8 cellular contexts compared by ENCODE assay signal in genomic region chr6:114342826-114343781, GRCh38. TPM values are rescaled to one million over a fixed set of nuclear protein-coding genes. Genes with fewer than 3 reads are reported as not detected.
DNase-seq lines count a peak whose midpoint lies in the region; ATAC-seq and TF ChIP-seq lines count a peak whose summit lies in the region.

TSS of gene HS3ST5 (minus strand) at chr6:114343023. CDS start at chr6:114062845, 280,178 bp downstream.

- H3K9ac ChIP-seq in HUES48 (ENCODE audit: low read depth, low read length) (peak within 1 kb of the TSS; percentile 69), fibroblast of lung (ENCODE audit: insufficient read depth, low read length) (no peak within 1 kb of the TSS)

- H3K27me3 ChIP-seq in HUES48 (ENCODE audit: control insufficient read depth, insufficient read depth, low read length) (no peaks in the 10 kb centered on the region), fibroblast of lung (ENCODE audit: control insufficient read depth, insufficient read depth, low read length) (peaks cover 24% of the 10 kb centered on the region), muscle layer of duodenum (ENCODE audit: low read depth, low read length) (peaks cover 13% of the 10 kb centered on the region)

- no peaks in the 10 kb centered on the region for H3K9me3 ChIP-seq in HUES48 (ENCODE audit: control insufficient read depth, insufficient read depth, low read length)
- H3K9me3 ChIP-seq in T-helper 17 cell (ENCODE audit: control insufficient read depth, low read length, poor library complexity, severe bottlenecking) = no peaks in the 10 kb centered on the region
- no peaks in the 10 kb centered on the region for H3K9me3 ChIP-seq in fibroblast of lung (ENCODE audit: control insufficient read depth, insufficient read depth, low read depth, low read length)
- no peaks in the 10 kb centered on the region for H3K9me3 ChIP-seq in muscle layer of duodenum (ENCODE audit: control insufficient read depth in 1 of 2, low read length in 2 of 2)

- peak within 1 kb of the TSS; percentile 73 for H3K4me3 Mint-ChIP-seq in T-helper 17 cell

- peak within 1 kb of the TSS; percentile 23 for H2AFZ ChIP-seq in fibroblast of lung (ENCODE audit: low read length)

- H3K4me3 ChIP-seq in HUES48 (ENCODE audit: low read depth, low read length) (peak within 1 kb of the TSS; percentile 91), fibroblast of lung (replicated peaks in 1 of 4; ENCODE audit: control extremely low read depth in 1 of 4, insufficient read depth in 1 of 4, low read depth in 3 of 4, low read length in 4 of 4) (peak within 1 kb of the TSS; percentile 30 to 55 (median 48)), muscle layer of duodenum (ENCODE audit: low read depth in 1 of 2, low read length in 2 of 2) (peak within 1 kb of the TSS; percentile 44 to 84)

- H4K20me1 ChIP-seq in fibroblast of lung (ENCODE audit: control insufficient read depth, extremely low read depth, insufficient read depth, low read length) = no peaks in the 10 kb centered on the region

- peak within 1 kb of the TSS; percentile 83 for H3K27ac ChIP-seq in HUES48 (ENCODE audit: low read depth, low read length)
- no peak within 1 kb of the TSS for H3K27ac ChIP-seq in fibroblast of lung (ENCODE audit: insufficient read depth, low read length)
- H3K27ac ChIP-seq in muscle layer of duodenum (ENCODE audit: low read length) = no peak within 1 kb of the TSS

- DNase-seq in GM03348 (ENCODE audit: low spot score) (peak; percentile 36), T-helper 17 cell (peak in 1 of 3 donors; percentile 8), fibroblast of lung (ENCODE audit: low read depth in 2 of 2) (peak; percentile 12 to 32), NCI-H345 (lab: John Stamatoyannopoulos, UW) (no peak), activated gamma-delta T cell (lab: John Stamatoyannopoulos, UW) (no peak)
- DNase-seq in activated effector memory CD4-positive, alpha-beta T cell treated with anti-CD3 and anti-CD28 coated beads, Interleukin-2, amount 50 U/mL, for 16 hours = no peak

- H3K79me2 ChIP-seq in fibroblast of lung (ENCODE audit: control insufficient read depth, insufficient read depth, low read length) = no peaks in the 10 kb centered on the region

- peaks cover 8% of the 10 kb centered on the region for H3K4me1 Mint-ChIP-seq in T-helper 17 cell

- H3K27ac Mint-ChIP-seq in T-helper 17 cell = no peak within 1 kb of the TSS

- H3K4me1 ChIP-seq in HUES48 (ENCODE audit: control insufficient read depth, insufficient read depth, low read length) = peaks cover 44% of the 10 kb centered on the region
- H3K4me1 ChIP-seq in fibroblast of lung (ENCODE audit: control insufficient read depth, extremely low read depth, insufficient read depth, low read length) = no peaks in the 10 kb centered on the region
- H3K4me1 ChIP-seq in muscle layer of duodenum (ENCODE audit: control insufficient read depth in 1 of 2, insufficient read depth in 2 of 2, low read length in 2 of 2) = peaks cover 4 to 28% of the 10 kb centered on the region in 2 donors

- ATAC-seq in T-helper 17 cell = no peak

- peak; percentile 21 to 34 for TF ChIP-seq CTCF in fibroblast of lung (conservative IDR thresholded peaks at IDR 0.05 in 1 of 2, IDR thresholded peaks at IDR 0.05 in 1 of 2; ENCODE audit: low read depth in 1 of 2, low read length in 2 of 2)

- no peaks in the 10 kb centered on the region for H3K36me3 ChIP-seq in HUES48 (ENCODE audit: control insufficient read depth, insufficient read depth, low read length)
- no peaks in the 10 kb centered on the region for H3K36me3 ChIP-seq in fibroblast of lung (ENCODE audit: control insufficient read depth, insufficient read depth, low read length)
- no peaks in the 10 kb centered on the region for H3K36me3 ChIP-seq in muscle layer of duodenum (ENCODE audit: control insufficient read depth in 1 of 2, insufficient read depth in 2 of 2, low read length in 2 of 2)

- H3K27me3 Mint-ChIP-seq in T-helper 17 cell = peaks cover 31% of the 10 kb centered on the region

- peaks cover 3% of the 10 kb centered on the region for H3K36me3 Mint-ChIP-seq in T-helper 17 cell (ENCODE audit: low read depth)

- H3K4me2 ChIP-seq in fibroblast of lung (ENCODE audit: extremely low read depth, insufficient read depth, low read length) = peak within 1 kb of the TSS; percentile 87

RNA-seq across cellular contexts. Expression of gene HS3ST5, which starts in this region (rescaled TPM):
- total RNA-seq in T-helper 17 cell = not detected
- total RNA-seq in fibroblast of lung = under 0.01 TPM in 1 of 2 replicates, not detected in the other
- polyA plus RNA-seq in fibroblast of lung = 0.02 TPM in 1 of 2 replicates, not detected in the other
- 0.03 and 0.05 TPM in 2 replicates for polyA plus RNA-seq in fibroblast of lung (2012)
- polyA minus RNA-seq in fibroblast of lung (ENCODE audit: low replicate concordance) = not detected in 2 replicates

Comparison
In these comparisons a context has a peak if more than half of its experiments do, and no peak if none do; other contexts are left out.
1. Peak in DNase-seq, H3K4me3 ChIP-seq and H3K4me2 ChIP-seq in fibroblast of lung; RNA of the gene not detected or under 1 TPM.